8 cellular contexts compared by ENCODE assay signal in the genomic region with DNA sequence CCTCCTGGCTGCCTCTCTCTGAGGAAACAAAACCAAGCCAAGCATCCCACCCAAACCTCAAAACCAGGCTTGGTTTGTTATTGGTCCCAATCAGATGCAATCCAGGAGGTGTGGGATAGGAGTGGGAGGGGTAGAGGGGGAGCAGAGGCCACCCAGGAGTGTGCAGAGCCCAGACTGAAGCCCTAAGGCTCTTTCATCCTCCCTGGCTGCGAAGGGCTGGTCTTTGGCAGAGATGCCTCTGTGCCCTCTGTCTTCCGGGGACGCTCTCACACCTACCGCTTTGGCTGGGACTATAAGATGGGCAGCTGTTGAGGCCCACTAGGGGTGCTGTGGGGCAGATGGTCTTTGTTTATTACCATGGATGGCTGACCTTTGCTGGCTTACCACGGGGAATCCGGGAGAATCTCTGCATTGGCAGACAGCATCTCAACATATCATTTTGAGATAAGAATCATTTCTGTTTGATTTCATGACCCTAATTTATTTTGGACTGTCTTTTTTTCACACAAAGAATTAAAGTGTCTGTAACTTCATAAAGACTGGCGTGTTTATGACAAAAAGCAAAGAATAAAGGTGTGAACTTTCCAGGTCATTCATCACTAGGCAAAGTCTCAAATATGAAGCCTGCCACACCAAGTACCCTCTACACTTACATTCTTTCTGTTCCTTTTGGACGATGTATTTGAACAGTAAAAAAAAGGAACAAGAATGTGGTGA. TPM values are rescaled to one million over a fixed set of nuclear protein-coding genes. Genes with fewer than 3 reads are reported as not detected.
A peak's percentile ranks its signal among the peaks of the same experiment; 100 is the strongest.
DNase-seq lines count a peak whose midpoint lies in the region; ATAC-seq, FAIRE-seq and TF ChIP-seq lines count a peak whose summit lies in the region.

No MANE protein-coding gene starts in this region.

- no peaks in the 10 kb centered on the region for H3K9me3 Mint-ChIP-seq in brain

- H3K36me3 Mint-ChIP-seq in brain: no peaks in the 10 kb centered on the region

- peak overlapping the region in 2 of 5 experiments; percentile 39 to 55 for H3K4me3 Mint-ChIP-seq in brain

- peak; percentile 19 for DNase-seq in DMS79 (lab: John Stamatoyannopoulos, UW)
- DNase-seq in GM20000 (ENCODE audit: low spot score): peak; percentile 62
- peak; percentile 70 for DNase-seq in HT-29 (ENCODE audit: low spot score)
- peak; percentile 84 for DNase-seq in RPMI7951 (ENCODE audit: low read depth)
- DNase-seq in kidney: no peak
- DNase-seq in tibial nerve (ENCODE audit: low spot score in 2 of 2): no peak

- no peak overlapping the region for H3K9ac ChIP-seq in kidney (ENCODE audit: low read length in 2 of 2)

- TF ChIP-seq POLR2A in tibial nerve (IDR thresholded peaks at IDR 0.05): no peak

- H3K27me3 Mint-ChIP-seq in brain: peaks cover 7% of the 10 kb centered on the region

- H3K36me3 ChIP-seq in kidney (ENCODE audit: control insufficient read depth in 1 of 2, insufficient read depth in 2 of 2, low read length in 2 of 2) (no peaks in the 10 kb centered on the region), tibial nerve (no peaks in the 10 kb centered on the region)

- no peak overlapping the region for H3K27ac ChIP-seq in kidney (ENCODE audit: low read depth in 2 of 2, low read length in 2 of 2)
- no peak overlapping the region for H3K27ac ChIP-seq in tibial nerve

- peaks cover 27% of the 10 kb centered on the region for H3K4me1 Mint-ChIP-seq in brain

- H3K4me3 ChIP-seq in kidney (ENCODE audit: low read length in 2 of 2) (no peak overlapping the region), tibial nerve (no peak overlapping the region)

- no peak for TF ChIP-seq EP300 in tibial nerve (IDR thresholded peaks at IDR 0.05)

- no peak for FAIRE-seq in kidney (lab: Jason Lieb, UNC)

- H3K4me1 ChIP-seq in kidney (ENCODE audit: control insufficient read depth in 1 of 2, insufficient read depth in 1 of 2, low read depth in 1 of 2, low read length in 2 of 2) (no peaks in the 10 kb centered on the region), tibial nerve (peaks cover 0 to 7% (median 2%) of the 10 kb centered on the region in 4 donors)

- H3K9me3 ChIP-seq in kidney (ENCODE audit: control insufficient read depth in 1 of 2, low read length in 2 of 2) (no peaks in the 10 kb centered on the region), tibial nerve (no peaks in the 10 kb centered on the region)

- ATAC-seq in GM18517 (IDR thresholded peaks at IDR 0.05; ENCODE audit: unreplicated experiment): no peak

- TF ChIP-seq CTCF in GM20000 (IDR thresholded peaks at IDR 0.05; ENCODE audit: extremely low read depth, missing control alignments) (peak; percentile 31), brain (conservative IDR thresholded peaks at IDR 0.05) (peak in 1 of 2 experiments; percentile 50), kidney (IDR thresholded peaks at IDR 0.05; ENCODE audit: borderline replicate concordance, extremely low read depth, insufficient read depth) (peak; percentile 39), tibial nerve (IDR thresholded peaks at IDR 0.05) (peak; percentile 37 to 54 (median 47))

- H3K27me3 ChIP-seq in tibial nerve: peaks cover 0 to 4% of the 10 kb centered on the region in 2 donors

- peak overlapping the region in 4 of 5 experiments; percentile 35 to 87 (median 56) for H3K27ac Mint-ChIP-seq in brain

- intact Hi-C loops in kidney (cut with DNase I): no loop called here

- WGBS in tibial nerve, 2 donors: 22 to 26% methylated on average over 6 to 8 of the region's 8 CpGs

RNA-seq across cellular contexts. Expression of gene DENND2A, which starts 6.5 kb away (rescaled TPM):
- total RNA-seq in HT-29 (2014; rRNA removed; shearing (Covaris generic)): not detected in 2 replicates
- total RNA-seq in RPMI7951 (2014; rRNA removed; shearing (Covaris generic)): 26.9 and 29.6 TPM in 2 replicates
- polyA plus RNA-seq in brain (ENCODE audit: insufficient read depth, low read depth, low replicate concordance) (49.3 TPM), kidney (ENCODE audit: insufficient read depth, low read depth, low replicate concordance) (6.5 TPM)
- total RNA-seq in kidney (18.0 TPM), tibial nerve (10 to 100 TPM; 18.3 to 28.0 (median 24.2) TPM)

RNA-seq across cellular contexts. Expression of gene ADCK2, which starts 25.7 kb away (rescaled TPM):
- 37.3 and 43.5 TPM in 2 replicates for total RNA-seq in HT-29 (2014; rRNA removed; shearing (Covaris generic))
- total RNA-seq in RPMI7951 (2014; rRNA removed; shearing (Covaris generic)): 16.2 and 16.8 TPM in 2 replicates
- 45.7 TPM for polyA plus RNA-seq in brain (ENCODE audit: insufficient read depth, low read depth, low replicate concordance)
- 18.7 TPM for total RNA-seq in kidney
- 18.8 TPM for polyA plus RNA-seq in kidney (ENCODE audit: insufficient read depth, low read depth, low replicate concordance)
- total RNA-seq in tibial nerve: 10 to 100 TPM; 20.7 to 34.5 (median 26.7) TPM

RNA-seq across cellular contexts. Expression of gene NDUFB2, which starts 49.4 kb away (rescaled TPM):
- 328 and 378 TPM in 2 replicates for total RNA-seq in HT-29 (2014; rRNA removed; shearing (Covaris generic))
- 333 and 473 TPM in 2 replicates for total RNA-seq in RPMI7951 (2014; rRNA removed; shearing (Covaris generic))
- polyA plus RNA-seq in brain (ENCODE audit: insufficient read depth, low read depth, low replicate concordance) (340 TPM), kidney (ENCODE audit: insufficient read depth, low read depth, low replicate concordance) (998 TPM)
- total RNA-seq in kidney (255 TPM), tibial nerve (100 to 1,000 TPM; 122 to 288 (median 162) TPM)

Comparison
In these comparisons a context has a peak if more than half of its experiments do, and no peak if none do; other contexts are left out.
1. DNase-seq: peak in DMS79 (single experiment), GM20000 (single experiment), HT-29 (single experiment) and RPMI7951 (single experiment); none in kidney (single experiment) and tibial nerve (0 of 2).
2. RNA of gene DENND2A, which starts 6.5 kb away (total RNA-seq): 26.9 to 29.6 TPM in RPMI7951, 18.3 to 28.0 TPM in tibial nerve and 18.0 TPM in kidney (single experiment); not detected in HT-29; every median in the first group is over 10 times any median in the second.